Comparison of ENCODE assay signal across 8 cellular contexts in genomic region chr9:129491486-129491855, GRCh38.
DNase-seq lines count a peak whose midpoint lies in the region; ATAC-seq and TF ChIP-seq lines count a peak whose summit lies in the region.

No MANE protein-coding gene starts in this region.

- H3K4me1 ChIP-seq in SK-N-SH (ENCODE audit: control insufficient read depth in 1 of 2, insufficient read depth in 2 of 2, low read depth in 1 of 2, low read length in 1 of 2): peaks cover 60 to 79% of the 10 kb centered on the region in 2 experiments; a peak in 3 of 4 replicates
- peaks cover 0 to 92% (median 82%) of the 10 kb centered on the region in 4 donors for H3K4me1 ChIP-seq in tibial artery

- H3F3A ChIP-seq in SK-N-SH (replicated peaks; ENCODE audit: insufficient read depth): peaks cover 43% of the 10 kb centered on the region

- H4K20me1 ChIP-seq in SK-N-SH (ENCODE audit: insufficient read depth): no peaks in the 10 kb centered on the region

- POLR2A ChIA-PET in SK-N-SH (lab: Yijun Ruan, JAX) (no interaction called here), HEK293T (lab: Yijun Ruan, JAX) (no interaction called here)

- H3K4me2 ChIP-seq in SK-N-SH: peak overlapping the region; percentile 81

- TF ChIP-seq RAD21 in SK-N-SH (IDR thresholded peaks at IDR 0.05; ENCODE audit: low read length): no peak

- WGBS in SK-N-SH (ENCODE audit: low lambda C conversion rate): 81% methylated on average over 7 of the region's 8 CpGs

- peak overlapping the region; percentile 89; the same call in 1 of the 2 replicates for H3K9ac ChIP-seq in SK-N-SH

- CTCF ChIA-PET in SK-N-SH (lab: Yijun Ruan, JAX): interaction anchor here (1.7 to 2.8 kb wide), 2 partner anchors 317 to 349 kb away, joined by 7 read pairs; no protein-coding TSS in a partner anchor
- CTCF ChIA-PET in HEK293T (lab: Yijun Ruan, JAX): no interaction called here

- no peak overlapping the region for H3K4me3 Mint-ChIP-seq in central memory CD8-positive, alpha-beta T cell

- H3K4me3 ChIP-seq in SK-N-SH (ENCODE audit: low read depth in 2 of 2, low read length in 1 of 2) (no peak overlapping the region; a peak in 1 of 4 replicates), tibial artery (peak overlapping the region; percentile 53 to 64)

- no peaks in the 10 kb centered on the region for H3K9me3 Mint-ChIP-seq in central memory CD8-positive, alpha-beta T cell

- peaks cover 56% of the 10 kb centered on the region for H3K79me2 ChIP-seq in SK-N-SH (ENCODE audit: insufficient read depth)

- H3K27me3 ChIP-seq in SK-N-SH (ENCODE audit: insufficient read depth): no peaks in the 10 kb centered on the region
- H3K27me3 ChIP-seq in tibial artery: no peaks in the 10 kb centered on the region

- TF ChIP-seq CTCF in SK-N-SH (IDR thresholded peaks at IDR 0.05): no peak
- TF ChIP-seq CTCF in tibial artery (IDR thresholded peaks at IDR 0.05): no peak

- H3K27me3 Mint-ChIP-seq in central memory CD8-positive, alpha-beta T cell: no peaks in the 10 kb centered on the region

- H3K36me3 ChIP-seq in SK-N-SH (replicated peaks in 1 of 2; ENCODE audit: control insufficient read depth in 1 of 2, insufficient read depth in 2 of 2, low read length in 1 of 2) (peaks cover 0 to 4% of the 10 kb centered on the region in 2 experiments), tibial artery (peaks cover 0 to 3% (median 0%) of the 10 kb centered on the region in 3 donors)

- no peaks in the 10 kb centered on the region for H3K9me3 ChIP-seq in SK-N-SH
- H3K9me3 ChIP-seq in tibial artery: no peaks in the 10 kb centered on the region

- intact Hi-C loops in tibial artery (cut with DNase I; ENCODE audit: low total_unique reads): loop anchor here (5.0 kb wide), 1 partner anchor 314 kb away; the partner anchor contains the start of gene IER5L

- H3K27ac Mint-ChIP-seq in central memory CD8-positive, alpha-beta T cell (ENCODE audit: low read depth): peak overlapping the region; percentile 92

- ATAC-seq in SK-N-SH treated with all-trans-retinoic acid at 6 μM for 48 hours (no peak), HG03442 (IDR thresholded peaks at IDR 0.05; ENCODE audit: unreplicated experiment) (no peak)
- no peak for ATAC-seq in central memory CD8-positive, alpha-beta T cell (replicated peaks; ENCODE audit: extremely low read depth, poor library complexity, severe bottlenecking)

- no peak for DNase-seq in SK-N-SH
- no peak for DNase-seq in central memory CD8-positive, alpha-beta T cell (ENCODE audit: low spot score in 2 of 2)
- peak; percentile 72 for DNase-seq in medulla oblongata (ENCODE audit: extremely low spot score)
- peak in 1 of 2 donors; percentile 47 for DNase-seq in tibial artery
- no peak for DNase-seq in HEK293T (ENCODE audit: extremely low spot score)
- DNase-seq in NCI-H1092 treated with DMSO at 0.1 percent for 48 hours (lab: John Stamatoyannopoulos, UW): no peak

- H2AFZ ChIP-seq in SK-N-SH (ENCODE audit: low read depth): no peak overlapping the region

- peaks cover 51% of the 10 kb centered on the region for H3K4me1 Mint-ChIP-seq in central memory CD8-positive, alpha-beta T cell

- H3K9me2 ChIP-seq in SK-N-SH: no peaks in the 10 kb centered on the region

- peak overlapping the region in 1 of 2 experiments; percentile 100; a peak in 2 of 4 replicates for H3K27ac ChIP-seq in SK-N-SH (ENCODE audit: low read depth in 2 of 2, low read length in 1 of 2)
- peak overlapping the region; percentile 100 for H3K27ac ChIP-seq in tibial artery

- no peak for TF ChIP-seq EP300 in SK-N-SH (IDR thresholded peaks at IDR 0.05; ENCODE audit: borderline replicate concordance in 1 of 2, low read depth in 1 of 2, low read length in 1 of 2)

- peaks cover 28% of the 10 kb centered on the region for H3K36me3 Mint-ChIP-seq in central memory CD8-positive, alpha-beta T cell (ENCODE audit: insufficient read depth)

TF ChIP-seq in SK-N-SH, 30 proteins besides CTCF, POLR2A, EP300 and RAD21 (continues in another document):
- TF ChIP-seq FOXJ3 (CRISPR knock-in tag; IDR thresholded peaks at IDR 0.05) (no peak), SIN3A (IDR thresholded peaks at IDR 0.05; ENCODE audit: borderline replicate concordance, low read depth, low read length) (no peak), TCF12 (IDR thresholded peaks at IDR 0.05) (no peak), USF1 (IDR thresholded peaks at IDR 0.05; ENCODE audit: borderline replicate concordance, low read depth) (no peak), FOXM1 (IDR thresholded peaks at IDR 0.05; ENCODE audit: low read depth) (no peak), IRF3 (IDR thresholded peaks at IDR 0.05; ENCODE audit: low read depth, low read length) (no peak), JUND (IDR thresholded peaks at IDR 0.05) (no peak), FOSL2 (IDR thresholded peaks at IDR 0.05; ENCODE audit: borderline replicate concordance, low read depth) (no peak)

TF ChIP-seq in SK-N-SH treated with all-trans-retinoic acid at 6 μM for 48 hours, 23 proteins besides CTCF, POLR2A, EP300 and RAD21:
- TF ChIP-seq ZNF8 (CRISPR knock-in tag; IDR thresholded peaks at IDR 0.05): no peak
- no peak for TF ChIP-seq ZFP3 (CRISPR knock-in tag; IDR thresholded peaks at IDR 0.05)
- no peak for TF ChIP-seq ZFP30 (CRISPR knock-in tag; IDR thresholded peaks at IDR 0.05)
- TF ChIP-seq ZC3H10 (CRISPR knock-in tag; IDR thresholded peaks at IDR 0.05): no peak
- no peak for TF ChIP-seq ZNF70 (CRISPR knock-in tag; IDR thresholded peaks at IDR 0.05)
- no peak for TF ChIP-seq GLIS3 (CRISPR knock-in tag; IDR thresholded peaks at IDR 0.05)
- TF ChIP-seq CSDC2 (CRISPR knock-in tag; IDR thresholded peaks at IDR 0.05): no peak
- no peak for TF ChIP-seq RARB (CRISPR knock-in tag; IDR thresholded peaks at IDR 0.05)
- TF ChIP-seq SNAI2 (CRISPR knock-in tag; IDR thresholded peaks at IDR 0.05): no peak
- TF ChIP-seq ZNF565 (CRISPR knock-in tag; conservative IDR thresholded peaks at IDR 0.05; ENCODE audit: low read depth): no peak
- TF ChIP-seq ISL1 (CRISPR knock-in tag; IDR thresholded peaks at IDR 0.05): no peak
- no peak for TF ChIP-seq TCF4 (CRISPR knock-in tag; IDR thresholded peaks at IDR 0.05; ENCODE audit: borderline replicate concordance)
- no peak for TF ChIP-seq PATZ1 (CRISPR knock-in tag; IDR thresholded peaks at IDR 0.05; ENCODE audit: borderline replicate concordance)
- TF ChIP-seq OSR1 (CRISPR knock-in tag; IDR thresholded peaks at IDR 0.05): no peak
TF ChIP-seq in SK-N-SH treated with all-trans-retinoic acid at 6 μM for 48 hours: peak in this region for 0.

TF ChIP-seq in HEK293T, 16 proteins besides CTCF, POLR2A, EP300 and RAD21:
- TF ChIP-seq LEF1 (IDR thresholded peaks at IDR 0.05; ENCODE audit: borderline replicate concordance): no peak
- no peak for TF ChIP-seq PKNOX1 (IDR thresholded peaks at IDR 0.05)
- TF ChIP-seq HDGF (IDR thresholded peaks at IDR 0.05; ENCODE audit: borderline replicate concordance): no peak
- TF ChIP-seq CTBP1 (IDR thresholded peaks at IDR 0.05; ENCODE audit: borderline replicate concordance): no peak
- TF ChIP-seq SUZ12 (IDR thresholded peaks at IDR 0.05): no peak
- TF ChIP-seq TARDBP (IDR thresholded peaks at IDR 0.05): no peak
- TF ChIP-seq BHLHE40 (IDR thresholded peaks at IDR 0.05; ENCODE audit: borderline replicate concordance): no peak
- TF ChIP-seq FOXK2 (IDR thresholded peaks at IDR 0.05): no peak
- TF ChIP-seq ARNT (IDR thresholded peaks at IDR 0.05): no peak
- TF ChIP-seq ELF4 (IDR thresholded peaks at IDR 0.05): no peak
- TF ChIP-seq L3MBTL2 (conservative IDR thresholded peaks at IDR 0.05): no peak
- TF ChIP-seq FOXA1 (IDR thresholded peaks at IDR 0.05): no peak

Comparison
In these comparisons a context has a peak if more than half of its experiments do, and no peak if none do; other contexts are left out.
1. H3K4me3 ChIP-seq: peak in tibial artery (2 of 2); none in SK-N-SH (0 of 2).